Comparison of ENCODE assay signal across 8 cellular contexts in the genomic region with DNA sequence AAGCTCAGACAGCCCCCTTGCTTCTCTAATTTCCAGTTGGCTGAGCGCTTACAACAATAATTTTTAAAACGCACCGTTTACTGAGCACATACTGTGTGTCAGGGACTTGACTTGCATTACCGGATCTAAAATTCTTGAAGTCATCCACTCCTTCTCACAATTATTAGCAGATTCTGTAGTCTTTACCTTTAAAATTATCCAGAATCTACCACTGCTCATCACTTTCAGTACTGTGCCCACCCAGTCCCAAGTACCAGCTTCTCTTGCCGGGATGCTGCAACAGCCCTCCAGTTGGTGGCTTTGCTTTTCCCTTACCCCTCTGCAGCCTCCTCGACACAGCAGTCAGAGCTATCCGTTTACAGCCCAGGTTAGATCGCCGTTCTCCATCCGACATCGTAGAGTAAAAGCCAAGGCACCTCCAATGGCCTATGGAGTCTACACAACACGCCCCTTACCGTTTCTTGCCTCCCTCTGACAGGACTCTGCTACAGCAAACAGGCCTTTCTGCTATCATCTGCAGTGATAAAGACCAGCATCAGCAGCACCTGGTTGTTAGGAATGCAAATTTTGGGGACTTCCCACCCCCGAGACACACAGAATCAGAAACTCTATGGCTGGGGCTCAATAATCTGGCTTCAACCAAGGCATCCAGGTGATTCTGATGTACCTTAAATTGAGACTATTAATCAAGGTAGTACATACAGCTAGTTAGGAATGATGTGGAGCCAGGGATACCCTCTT.
DNase-seq lines count a peak whose midpoint lies in the region; ATAC-seq and TF ChIP-seq lines count a peak whose summit lies in the region.

No MANE protein-coding gene starts in this region.

- peak overlapping the region; percentile 85 for H3K4me3 Mint-ChIP-seq in activated CD4-positive, alpha-beta T cell treated with anti-CD3 and anti-CD28 coated beads, Interleukin-2, amount 10 ng/mL, durations not matched to agents 24 days and 14 days

- H3K4me3 ChIP-seq in NT2/D1 (ENCODE audit: insufficient read length, low read depth) (peak overlapping the region; percentile 63), endocrine pancreas (ENCODE audit: control insufficient read depth, insufficient read depth, low read length) (peak overlapping the region; percentile 83)

- no peaks in the 10 kb centered on the region for H3K4me1 ChIP-seq in NT2/D1 (ENCODE audit: insufficient read depth, insufficient read length)
- H3K4me1 ChIP-seq in endocrine pancreas (ENCODE audit: control insufficient read depth, insufficient read depth, low read length), result peaks cover 6% of the 10 kb centered on the region

- H3K9ac ChIP-seq in NT2/D1 (ENCODE audit: insufficient read length, low read depth), result peak overlapping the region; percentile 28
- H3K9ac ChIP-seq in endocrine pancreas (ENCODE audit: control insufficient read depth, insufficient read depth, low read length), result peak overlapping the region; percentile 63

- no peak for TF ChIP-seq CTCF in omental fat pad (IDR thresholded peaks at IDR 0.05)

- H3K9me3 Mint-ChIP-seq in activated CD4-positive, alpha-beta T cell treated with anti-CD3 and anti-CD28 coated beads, Interleukin-2, amount 10 ng/mL, durations not matched to agents 24 days and 14 days, result no peaks in the 10 kb centered on the region

- H3K4me1 Mint-ChIP-seq in activated CD4-positive, alpha-beta T cell treated with anti-CD3 and anti-CD28 coated beads, Interleukin-2, amount 10 ng/mL, durations not matched to agents 24 days and 14 days, result peaks cover 18% of the 10 kb centered on the region

- no peaks in the 10 kb centered on the region for H3K36me3 ChIP-seq in NT2/D1 (ENCODE audit: insufficient read depth, insufficient read length, low read length)
- H3K36me3 ChIP-seq in endocrine pancreas (ENCODE audit: control insufficient read depth, insufficient read depth, low read length), result no peaks in the 10 kb centered on the region

- peak; percentile 7 for ATAC-seq in omental fat pad (ENCODE audit: low FRiP score)

- DNase-seq in activated CD4-positive, alpha-beta T cell treated with anti-CD3 and anti-CD28 coated beads, Interleukin-2, amount 10 ng/mL, durations not matched to agents 24 days and 14 days, result no peak
- no peak for DNase-seq in activated CD4-positive, alpha-beta T cell treated with anti-CD3 and anti-CD28 coated beads, Interleukin-2, amount 50 U/mL, for 4 hours
- DNase-seq in NT2/D1 (ENCODE audit: low read depth, low spot score), result no peak
- no peak for DNase-seq in omental fat pad (ENCODE audit: low spot score)
- DNase-seq in NCI-H2029 (lab: John Stamatoyannopoulos, UW), result no peak
- DNase-seq in dermis blood vessel endothelial cell, result no peak
- no peak for DNase-seq in stimulated activated CD4-positive, alpha-beta T cell treated with anti-CD3 and anti-CD28 coated beads, Interleukin-2, amount 100 ng/mL, for 24 hours

- peaks cover 29% of the 10 kb centered on the region for H3K27me3 Mint-ChIP-seq in activated CD4-positive, alpha-beta T cell treated with anti-CD3 and anti-CD28 coated beads, Interleukin-2, amount 10 ng/mL, durations not matched to agents 24 days and 14 days

- H3K27ac Mint-ChIP-seq in activated CD4-positive, alpha-beta T cell treated with anti-CD3 and anti-CD28 coated beads, Interleukin-2, amount 10 ng/mL, durations not matched to agents 24 days and 14 days, result no peak overlapping the region

- H3K36me3 Mint-ChIP-seq in activated CD4-positive, alpha-beta T cell treated with anti-CD3 and anti-CD28 coated beads, Interleukin-2, amount 10 ng/mL, durations not matched to agents 24 days and 14 days (ENCODE audit: low read depth), result no peaks in the 10 kb centered on the region

- H3K27me3 ChIP-seq in NT2/D1 (ENCODE audit: insufficient read depth, insufficient read length) (peaks cover 19% of the 10 kb centered on the region), endocrine pancreas (ENCODE audit: control insufficient read depth, insufficient read depth, low read length) (no peaks in the 10 kb centered on the region)

- intact Hi-C loops in activated CD4-positive, alpha-beta T cell treated with anti-CD3 and anti-CD28 coated beads, Interleukin-2, amount 10 ng/mL, durations not matched to agents 24 days and 14 days (cut with micrococcal nuclease), result loop anchor here (5.0 kb wide), 1 partner anchor 214 kb away; the partner anchor contains the start of gene ACYP2

- H3K9me3 ChIP-seq in NT2/D1 (ENCODE audit: insufficient read depth, low read length) (no peaks in the 10 kb centered on the region), endocrine pancreas (ENCODE audit: control insufficient read depth, low read length) (no peaks in the 10 kb centered on the region)
